9 cellular contexts compared by ENCODE assay signal in the genomic region with DNA sequence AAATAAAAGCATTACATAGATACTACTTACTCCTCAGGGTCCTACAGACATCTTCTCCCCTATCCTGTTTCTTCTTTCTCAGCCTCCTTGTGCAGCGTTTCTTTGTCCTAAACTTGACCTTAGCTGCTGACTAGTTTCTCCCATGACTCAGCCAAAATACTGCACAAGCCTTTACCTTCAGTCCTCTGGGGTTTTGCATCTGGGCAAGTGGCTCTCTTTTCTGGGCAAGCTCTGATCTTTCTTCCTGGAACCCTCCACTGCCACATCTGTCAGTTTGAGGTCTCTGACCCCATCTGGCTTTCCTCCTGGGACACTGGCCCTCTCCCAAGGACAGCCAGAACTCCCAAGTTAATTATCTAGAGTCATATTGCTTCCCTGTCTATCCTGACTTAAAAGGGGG.
A peak's percentile ranks its signal among the peaks of the same experiment; 100 is the strongest.
DNase-seq lines count a peak whose midpoint lies in the region; ATAC-seq, FAIRE-seq and TF ChIP-seq lines count a peak whose summit lies in the region.
"Had no signal": no experiment of that assay in that cellular context is flagged by ENCODE, and none has a peak within 500 bp of the region (broad histone marks: within the 10 kb centered on the region; RNA-seq: fewer than 3 reads in every experiment).

No MANE protein-coding gene starts in this region.

- FAIRE-seq in A549 (lab: Jason Lieb, UNC) = no peak

- no peaks in the 10 kb centered on the region for H3K36me3 ChIP-seq in prostate gland

- TF ChIP-seq POLR2A in A549 (IDR thresholded peaks at IDR 0.05; ENCODE audit: low read length) = no peak
- TF ChIP-seq POLR2A in prostate gland (IDR thresholded peaks at IDR 0.05) = no peak

- TF ChIP-seq EP300 in A549 (IDR thresholded peaks at IDR 0.05) = no peak

- POLR2A ChIA-PET in A549 (lab: Yijun Ruan, JAX) = no interaction called here

- TF ChIP-seq CTCF in A549 (IDR thresholded peaks at IDR 0.05) (no peak), foreskin keratinocyte (conservative IDR thresholded peaks at IDR 0.05) (no peak), prostate gland (IDR thresholded peaks at IDR 0.05) (no peak)

- no peaks in the 10 kb centered on the region for H3K4me1 ChIP-seq in A549
- no peaks in the 10 kb centered on the region for H3K4me1 ChIP-seq in foreskin keratinocyte
- no peaks in the 10 kb centered on the region for H3K4me1 ChIP-seq in prostate gland (replicated peaks)

- H3K27me3 ChIP-seq in foreskin keratinocyte (no peaks in the 10 kb centered on the region), prostate gland (replicated peaks; ENCODE audit: insufficient read depth) (no peaks in the 10 kb centered on the region)

- H3K9me3 ChIP-seq in A549 (no peaks in the 10 kb centered on the region), prostate gland (no peaks in the 10 kb centered on the region)

- CTCF ChIA-PET in A549 (lab: Yijun Ruan, JAX) = interaction anchor here (1.1 kb wide), 1 partner anchor 9 kb away, joined by 3 read pairs; no protein-coding TSS in a partner anchor

- DNase-seq in A549 (ENCODE audit: low read depth in 1 of 2, low spot score in 1 of 2) (peak in 1 of 2 experiments; percentile 26), HS-5 (ENCODE audit: low read depth) (peak; percentile 32), foreskin keratinocyte (peak in 1 of 2 donors; percentile 45), NCI-H510A treated with DMSO at 0.1 percent for 48 hours (lab: John Stamatoyannopoulos, UW) (no peak), prostate gland (ENCODE audit: low spot score) (no peak), HCEC 1CT (no peak)
- no peak for DNase-seq in stimulated activated CD4-positive, alpha-beta T cell treated with anti-CD3 and anti-CD28 coated beads, Interleukin-1b, Interleukin-23, amount 100 ng/mL, for 48 hours
- DNase-seq: CD8-positive, alpha-beta T cell had no signal

- H3K4me3 ChIP-seq in A549 = no peak overlapping the region
- H3K4me3 ChIP-seq in prostate gland = no peak overlapping the region

- no peak for TF ChIP-seq RAD21 in A549 (conservative IDR thresholded peaks at IDR 0.05 in 1 of 2, IDR thresholded peaks at IDR 0.05 in 1 of 2)

- intact Hi-C loops in prostate gland (cut with DNase I) = no loop called here

- H3K27ac ChIP-seq in A549 (0 out of 6 replicates have a peak overlapping the region, but pooled peaks of 1 of the 2 experiments have one; percentile 16), foreskin keratinocyte (peak overlapping the region; percentile 22), prostate gland (peak overlapping the region in 1 of 2 donors; percentile 18)

- ATAC-seq in A549 = peak; percentile 27 to 50; a peak in 1 of 6 replicates
- peak; percentile 47 for ATAC-seq in GM19467 (IDR thresholded peaks at IDR 0.05; ENCODE audit: unreplicated experiment)
- peak; percentile 68 for ATAC-seq in foreskin keratinocyte
- ATAC-seq: CD8-positive, alpha-beta T cell had no signal

- 0 out of 3 replicates have a peak overlapping the region, but pooled peaks have one; percentile 17 for H3K4me2 ChIP-seq in A549

- WGBS in A549 (ENCODE audit: missing lambda C conversion rate) = 0% methylated on average over 1 of the region's 1 CpG
- 24% methylated on average over 1 of the region's 1 CpG for WGBS in prostate gland

TF ChIP-seq in A549, 52 proteins besides CTCF, POLR2A, EP300 and RAD21:
- no peak for TF ChIP-seq HEYL (CRISPR knock-in tag; IDR thresholded peaks at IDR 0.05)
- no peak for TF ChIP-seq ESRRA (IDR thresholded peaks at IDR 0.05; ENCODE audit: borderline replicate concordance, low read length)
- TF ChIP-seq RNF2 (IDR thresholded peaks at IDR 0.05; ENCODE audit: borderline replicate concordance, low read depth) = no peak
- no peak for TF ChIP-seq NPAS2 (CRISPR knock-in tag; IDR thresholded peaks at IDR 0.05; ENCODE audit: borderline replicate concordance)
- TF ChIP-seq ZC3H11A (IDR thresholded peaks at IDR 0.05) = no peak
- TF ChIP-seq NFE2L2 (conservative IDR thresholded peaks at IDR 0.05; ENCODE audit: low read length) = no peak
- no peak for TF ChIP-seq MAZ (IDR thresholded peaks at IDR 0.05; ENCODE audit: borderline replicate concordance, low read depth, low read length)
- TF ChIP-seq, protein P1, sequence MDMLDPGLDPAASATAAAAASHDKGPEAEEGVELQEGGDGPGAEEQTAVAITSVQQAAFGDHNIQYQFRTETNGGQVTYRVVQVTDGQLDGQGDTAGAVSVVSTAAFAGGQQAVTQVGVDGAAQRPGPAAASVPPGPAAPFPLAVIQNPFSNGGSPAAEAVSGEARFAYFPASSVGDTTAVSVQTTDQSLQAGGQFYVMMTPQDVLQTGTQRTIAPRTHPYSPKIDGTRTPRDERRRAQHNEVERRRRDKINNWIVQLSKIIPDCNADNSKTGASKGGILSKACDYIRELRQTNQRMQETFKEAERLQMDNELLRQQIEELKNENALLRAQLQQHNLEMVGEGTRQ (IDR thresholded peaks at IDR 0.05) = no peak
- TF ChIP-seq, protein P2, sequence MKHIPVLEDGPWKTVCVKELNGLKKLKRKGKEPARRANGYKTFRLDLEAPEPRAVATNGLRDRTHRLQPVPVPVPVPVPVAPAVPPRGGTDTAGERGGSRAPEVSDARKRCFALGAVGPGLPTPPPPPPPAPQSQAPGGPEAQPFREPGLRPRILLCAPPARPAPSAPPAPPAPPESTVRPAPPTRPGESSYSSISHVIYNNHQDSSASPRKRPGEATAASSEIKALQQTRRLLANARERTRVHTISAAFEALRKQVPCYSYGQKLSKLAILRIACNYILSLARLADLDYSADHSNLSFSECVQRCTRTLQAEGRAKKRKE (CRISPR knock-in tag; IDR thresholded peaks at IDR 0.05; ENCODE audit: low read depth) = no peak
- no peak for TF ChIP-seq CHD4 (IDR thresholded peaks at IDR 0.05; ENCODE audit: borderline replicate concordance)
- no peak for TF ChIP-seq MYC (IDR thresholded peaks at IDR 0.05; ENCODE audit: borderline replicate concordance, low read length)
- TF ChIP-seq SMC3 (IDR thresholded peaks at IDR 0.05) = no peak
- TF ChIP-seq GATA3 (IDR thresholded peaks at IDR 0.05; ENCODE audit: borderline replicate concordance) = no peak
- no peak for TF ChIP-seq BHLHE40 (IDR thresholded peaks at IDR 0.05; ENCODE audit: low read depth, low read length)
- no peak for TF ChIP-seq FOSL2 (IDR thresholded peaks at IDR 0.05)
- no peak for TF ChIP-seq FOSL2 (CRISPR knock-in tag; IDR thresholded peaks at IDR 0.05)
- no peak for TF ChIP-seq NR3C1 (IDR thresholded peaks at IDR 0.05)
- TF ChIP-seq, protein P3, sequence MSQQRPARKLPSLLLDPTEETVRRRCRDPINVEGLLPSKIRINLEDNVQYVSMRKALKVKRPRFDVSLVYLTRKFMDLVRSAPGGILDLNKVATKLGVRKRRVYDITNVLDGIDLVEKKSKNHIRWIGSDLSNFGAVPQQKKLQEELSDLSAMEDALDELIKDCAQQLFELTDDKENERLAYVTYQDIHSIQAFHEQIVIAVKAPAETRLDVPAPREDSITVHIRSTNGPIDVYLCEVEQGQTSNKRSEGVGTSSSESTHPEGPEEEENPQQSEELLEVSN (IDR thresholded peaks at IDR 0.05; ENCODE audit: borderline replicate concordance, low read depth) = no peak
- TF ChIP-seq, protein P4, sequence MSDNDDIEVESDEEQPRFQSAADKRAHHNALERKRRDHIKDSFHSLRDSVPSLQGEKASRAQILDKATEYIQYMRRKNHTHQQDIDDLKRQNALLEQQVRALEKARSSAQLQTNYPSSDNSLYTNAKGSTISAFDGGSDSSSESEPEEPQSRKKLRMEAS (IDR thresholded peaks at IDR 0.05) = no peak
- no peak for TF ChIP-seq ZNF302 (CRISPR knock-in tag; IDR thresholded peaks at IDR 0.05)
- no peak for TF ChIP-seq JUNB (IDR thresholded peaks at IDR 0.05)
